ENCODE assay signal across 22 cellular contexts in genomic region chr9:21715408-21715807, GRCh38.
"Had no signal": no experiment of that assay in that cellular context is flagged by ENCODE, and none has a peak within 500 bp of the region (broad histone marks: within the 10 kb centered on the region; RNA-seq: fewer than 3 reads in every experiment).

No MANE protein-coding gene starts in this region.

- H3K4me3 Mint-ChIP-seq: naive thymus-derived CD4-positive, alpha-beta T cell; nephron progenitor cell; stimulated activated memory B cell treated with anti-CD40 and anti-IgM and Interleukin-4, amounts not matched to agents 10 μg/mL and 1 μg/mL and 100 μg/mL, for 72 hours; stimulated activated naive CD8-positive, alpha-beta T cell treated with anti-CD3 and anti-CD28 coated beads, Interleukin-15, Interleukin-2, amounts not matched to agents 100 ng/mL and 50 ng/mL, for 24 hours had no signal

- H3K36me3 Mint-ChIP-seq: stimulated activated memory B cell treated with anti-CD40 and anti-IgM and Interleukin-4, amounts not matched to agents 10 μg/mL and 1 μg/mL and 100 μg/mL, for 72 hours had no signal

- H3K36me3 ChIP-seq: spleen, tibial artery, upper lobe of right lung, vagina had no signal

- H3K4me1 ChIP-seq: spleen, tibial artery, upper lobe of right lung, vagina had no signal

- H3K9me3 ChIP-seq: spleen, tibial artery, upper lobe of right lung, vagina had no signal

- H3K27me3 ChIP-seq: hepatocyte, tibial artery, vagina had no signal

- H2AFZ ChIP-seq: hepatocyte had no signal

- H3K4me3 ChIP-seq: dorsolateral prefrontal cortex, hepatocyte, spleen, tibial artery, upper lobe of right lung, vagina had no signal

- ATAC-seq: esophagus mucosa; naive thymus-derived CD4-positive, alpha-beta T cell; sciatic nerve; stimulated activated memory B cell treated with anti-CD40 and anti-IgM and Interleukin-4, amounts not matched to agents 10 μg/mL and 1 μg/mL and 100 μg/mL, for 72 hours; upper lobe of right lung had no signal

- H3K27ac Mint-ChIP-seq: naive thymus-derived CD4-positive, alpha-beta T cell; nephron progenitor cell; stimulated activated memory B cell treated with anti-CD40 and anti-IgM and Interleukin-4, amounts not matched to agents 10 μg/mL and 1 μg/mL and 100 μg/mL, for 72 hours; stimulated activated naive CD8-positive, alpha-beta T cell treated with anti-CD3 and anti-CD28 coated beads, Interleukin-15, Interleukin-2, amounts not matched to agents 100 ng/mL and 50 ng/mL, for 24 hours had no signal

- H3K4me2 ChIP-seq: hepatocyte had no signal

- H3K4me1 Mint-ChIP-seq: stimulated activated memory B cell treated with anti-CD40 and anti-IgM and Interleukin-4, amounts not matched to agents 10 μg/mL and 1 μg/mL and 100 μg/mL, for 72 hours had no signal

- DNase-seq: cortex of kidney; dorsolateral prefrontal cortex; effector CD8-positive, alpha-beta T cell; foreskin melanocyte; head of caudate nucleus; kidney glomerular epithelial cell; mesendoderm; naive thymus-derived CD4-positive, alpha-beta T cell; nephron progenitor cell; posterior cingulate gyrus; spleen; stimulated activated CD4-positive, alpha-beta T cell treated with anti-CD3 and anti-CD28 coated beads, Interleukin-15, amount 100 ng/mL, for 24 hours; stimulated activated CD4-positive, alpha-beta T cell treated with anti-CD3 and anti-CD28 coated beads, Interleukin-1b, Interleukin-23, amount 100 ng/mL, for 48 hours; stimulated activated CD4-positive, alpha-beta T cell treated with anti-CD3 and anti-CD28 coated beads, Interleukin-4, amount 100 ng/mL, for 24 hours; tibial artery; upper lobe of right lung had no signal

- H3K9me3 Mint-ChIP-seq: stimulated activated memory B cell treated with anti-CD40 and anti-IgM and Interleukin-4, amounts not matched to agents 10 μg/mL and 1 μg/mL and 100 μg/mL, for 72 hours; stimulated activated naive CD8-positive, alpha-beta T cell treated with anti-CD3 and anti-CD28 coated beads, Interleukin-15, Interleukin-2, amounts not matched to agents 100 ng/mL and 50 ng/mL, for 24 hours had no signal

- H3K27ac ChIP-seq: dorsolateral prefrontal cortex, hepatocyte, spleen, tibial artery, upper lobe of right lung, vagina had no signal
